In the genomic region with DNA sequence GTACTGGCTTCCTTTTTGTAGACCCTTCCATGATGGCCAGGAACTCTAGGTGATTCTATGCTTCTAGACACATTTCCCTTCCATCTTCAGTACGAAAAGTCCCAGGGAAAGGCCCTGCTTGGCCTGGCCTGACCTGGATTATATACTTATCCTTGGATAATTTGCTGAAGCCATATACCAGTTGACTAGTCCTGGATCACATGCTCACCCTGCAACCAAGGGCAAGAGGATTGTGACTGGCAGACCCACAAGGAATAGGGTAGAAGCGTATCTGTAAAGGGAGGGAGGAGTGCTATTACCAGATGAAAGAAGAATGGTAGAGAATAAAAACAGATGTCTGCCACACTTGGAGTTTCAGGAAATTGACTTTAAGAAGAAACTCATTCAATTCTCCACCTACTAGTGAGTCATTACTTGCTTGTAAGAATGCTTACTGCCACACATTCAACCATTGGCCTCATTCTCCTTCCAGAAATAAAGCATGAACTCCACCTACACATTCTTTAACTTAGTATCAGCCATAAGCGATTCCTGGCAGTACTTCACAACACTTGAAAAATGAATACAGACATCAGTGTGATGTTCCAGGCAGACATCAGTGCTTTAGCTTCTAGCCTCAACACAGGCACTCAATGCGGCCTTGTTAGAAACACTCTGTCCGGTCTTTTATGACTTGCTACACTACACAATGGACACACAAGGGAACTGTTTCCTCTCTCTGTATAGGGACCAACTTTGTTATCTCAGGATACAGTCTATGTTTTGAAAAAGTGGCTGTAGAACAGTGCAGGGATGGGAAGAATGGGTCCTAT, we compare ENCODE assay signal across 10 cellular contexts.
DNase-seq lines count a peak whose midpoint lies in the region; ATAC-seq and TF ChIP-seq lines count a peak whose summit lies in the region.
"Had no signal": no experiment of that assay in that cellular context is flagged by ENCODE, and none has a peak within 500 bp of the region (broad histone marks: within the 10 kb centered on the region; RNA-seq: fewer than 3 reads in every experiment).

No MANE protein-coding gene starts in this region.

- intact Hi-C loops in right lobe of liver (cut with DNase I), result no loop called here

- H3K27me3 ChIP-seq in right lobe of liver, result no peaks in the 10 kb centered on the region

- H3K9me3 ChIP-seq in mesodermal cell (ENCODE audit: control insufficient read depth, low read length) (no peaks in the 10 kb centered on the region), right lobe of liver (no peaks in the 10 kb centered on the region)

- WGBS in mesodermal cell (ENCODE audit: insufficient coverage in 2 of 2), 2 experiments, result 89 to 100% methylated on average over 3 to 4 of the region's 5 CpGs
- WGBS in right lobe of liver (ENCODE audit: insufficient coverage, low coverage, low lambda C conversion rate, missing lambda C conversion rate), result 92% methylated on average over 4 of the region's 5 CpGs

- no peak for ATAC-seq in right lobe of liver
- ATAC-seq in HG02759 (IDR thresholded peaks at IDR 0.05; ENCODE audit: unreplicated experiment), result no peak

- in situ Hi-C loops in ACHN (cut with HindIII; ENCODE audit: low pct_ligation_motif_present, low pct_unique_long_range_greater_than_20kb, low sequenced_read_pairs), result no loop called here

- no peak overlapping the region for H3K27ac Mint-ChIP-seq in activated naive CD8-positive, alpha-beta T cell treated with anti-CD3 and anti-CD28 coated beads for 36 hours

- H3K4me1 ChIP-seq in mesodermal cell (ENCODE audit: control insufficient read depth, insufficient read depth, low read length, poor library complexity, severe bottlenecking) (peaks cover 19% of the 10 kb centered on the region), right lobe of liver (no peaks in the 10 kb centered on the region)

- no peak overlapping the region for H3K4me3 ChIP-seq in mesodermal cell (ENCODE audit: extremely low read depth, insufficient read depth, low read length, poor library complexity, severe bottlenecking)
- H3K4me3 ChIP-seq in right lobe of liver, result no peak overlapping the region

- TF ChIP-seq POLR2A in right lobe of liver (IDR thresholded peaks at IDR 0.05), result no peak

- peaks cover 14% of the 10 kb centered on the region for H3K27me3 Mint-ChIP-seq in activated naive CD8-positive, alpha-beta T cell treated with anti-CD3 and anti-CD28 coated beads for 36 hours

- peak overlapping the region; percentile 65 for H3K27ac ChIP-seq in mesodermal cell (ENCODE audit: low read depth, low read length, severe bottlenecking)
- no peak overlapping the region for H3K27ac ChIP-seq in right lobe of liver

- H3K4me3 Mint-ChIP-seq in activated naive CD8-positive, alpha-beta T cell treated with anti-CD3 and anti-CD28 coated beads for 36 hours, result no peak overlapping the region

- no peak for TF ChIP-seq CTCF in right lobe of liver (IDR thresholded peaks at IDR 0.05)

- H3K9me3 Mint-ChIP-seq in activated naive CD8-positive, alpha-beta T cell treated with anti-CD3 and anti-CD28 coated beads for 36 hours, result no peaks in the 10 kb centered on the region

- H3K36me3 Mint-ChIP-seq in activated naive CD8-positive, alpha-beta T cell treated with anti-CD3 and anti-CD28 coated beads for 36 hours, result no peaks in the 10 kb centered on the region

- DNase-seq in AG08396 (ENCODE audit: low spot score) (peak; percentile 38), HPDE6-E6E7 (ENCODE audit: extremely low spot score) (peak; percentile 27), dedifferentiated amniotic fluid mesenchymal stem cell (ENCODE audit: extremely low spot score) (peak; percentile 82), right lobe of liver (no peak), ACHN (no peak)
- no peak for DNase-seq in activated naive CD8-positive, alpha-beta T cell treated with anti-CD3 and anti-CD28 coated beads for 36 hours
- DNase-seq: COR-L47, posterior cingulate gyrus had no signal

- H3K36me3 ChIP-seq in mesodermal cell (ENCODE audit: control insufficient read depth, insufficient read depth, low read length), result peaks cover 44% of the 10 kb centered on the region
- H3K36me3 ChIP-seq in right lobe of liver, result no peaks in the 10 kb centered on the region

- no peaks in the 10 kb centered on the region for H3K4me1 Mint-ChIP-seq in activated naive CD8-positive, alpha-beta T cell treated with anti-CD3 and anti-CD28 coated beads for 36 hours

Comparison
In these comparisons a context has a peak if more than half of its experiments do, and no peak if none do; other contexts are left out.
1. DNase-seq: peak in AG08396 (single experiment), HPDE6-E6E7 (single experiment) and dedifferentiated amniotic fluid mesenchymal stem cell (single experiment); none in activated naive CD8-positive, alpha-beta T cell treated with anti-CD3 and anti-CD28 coated beads for 36 hours (single experiment), right lobe of liver (0 of 3) and ACHN (single experiment).